In genomic region chr13:27463500-27463899, GRCh38 we compare ENCODE assay signal across 14 cellular contexts.
"Had no signal": no experiment of that assay in that cellular context is flagged by ENCODE, and none has a peak within 500 bp of the region (broad histone marks: within the 10 kb centered on the region; RNA-seq: fewer than 3 reads in every experiment).

No MANE protein-coding gene starts in this region.

- H3K4me3 ChIP-seq: gastrocnemius medialis, skin epidermis, transverse colon had no signal

- DNase-seq: activated CD4-positive, alpha-beta T cell treated with anti-CD3 and anti-CD28 coated beads for 4 hours; activated gamma-delta T cell treated with Interleukin-2 at 50 U/mL for 16 hours; cortex of kidney; effector memory CD4-positive, alpha-beta T cell; gastrocnemius medialis; stimulated activated CD4-positive, alpha-beta T cell treated with anti-CD3 and anti-CD28 coated beads, Interleukin-4, amount 100 ng/mL, for 4 hours; T-cell; T1000; transverse colon had no signal

- H3K36me3 ChIP-seq: gastrocnemius medialis, transverse colon had no signal

- H3K79me2 ChIP-seq: parathyroid adenoma had no signal

- H3K9me3 ChIP-seq: gastrocnemius medialis, transverse colon had no signal

- H3K9ac ChIP-seq: parathyroid adenoma had no signal

- H2AFZ ChIP-seq: parathyroid adenoma had no signal

- H3K27me3 ChIP-seq: transverse colon had no signal

- FAIRE-seq: keratinocyte had no signal

- ATAC-seq: gastrocnemius medialis, T-cell had no signal

- H3K4me1 ChIP-seq: gastrocnemius medialis had no signal

- H3K27ac ChIP-seq: epithelial cell of prostate, gastrocnemius medialis, parathyroid adenoma, skin epidermis, transverse colon, VCaP had no signal
